16 cellular contexts compared by ENCODE assay signal in genomic region chr3:143963946-143964345, GRCh38.
"Had no signal": no experiment of that assay in that cellular context is flagged by ENCODE, and none has a peak within 500 bp of the region (broad histone marks: within the 10 kb centered on the region; RNA-seq: fewer than 3 reads in every experiment).

No MANE protein-coding gene starts in this region.

- H3K27ac ChIP-seq: breast epithelium, esophagus squamous epithelium, left ventricle myocardium inferior, vagina had no signal

- H3K4me1 ChIP-seq: breast epithelium, esophagus squamous epithelium, left ventricle myocardium inferior, vagina had no signal

- H3K4me3 ChIP-seq: breast epithelium, esophagus squamous epithelium, left ventricle myocardium inferior, vagina had no signal

- H3K9me3 ChIP-seq: breast epithelium, vagina had no signal

- FAIRE-seq: astrocyte, frontal cortex had no signal

- H3K36me3 ChIP-seq: breast epithelium, esophagus squamous epithelium, left ventricle myocardium inferior, vagina had no signal

- ATAC-seq: activated CD8-positive, alpha-beta T cell treated with anti-CD3 and anti-CD28 coated beads, Interleukin-2, amount 10 ng/mL, durations not matched to agents 7 days and 5 days; T-cell had no signal

- H3K27me3 ChIP-seq: breast epithelium, vagina had no signal

- DNase-seq: activated CD4-positive, alpha-beta T cell treated with anti-CD3 and anti-CD28 coated beads, Interleukin-2, amount 10 ng/mL, durations not matched to agents 7 days and 5 days; activated CD8-positive, alpha-beta T cell treated with anti-CD3 and anti-CD28 coated beads, Interleukin-2, amount 10 ng/mL, durations not matched to agents 7 days and 5 days; activated naive CD4-positive, alpha-beta T cell treated with anti-CD3 and anti-CD28 coated beads, Interleukin-2, amount 50 U/mL, for 16 hours; activated T-cell treated with anti-CD3 and anti-CD28 coated beads, Interleukin-2, amount 50 U/mL, for 24 hours; effector CD4-positive, alpha-beta T cell; esophagus squamous epithelium; kidney; left ventricle myocardium inferior; stimulated activated CD4-positive, alpha-beta T cell treated with anti-CD3 and anti-CD28 coated beads, Interleukin-2, amount 100 ng/mL, for 24 hours; T-cell; T-helper 9 cell; trophoblast cell had no signal
